8 cellular contexts compared by ENCODE assay signal in the genomic region with DNA sequence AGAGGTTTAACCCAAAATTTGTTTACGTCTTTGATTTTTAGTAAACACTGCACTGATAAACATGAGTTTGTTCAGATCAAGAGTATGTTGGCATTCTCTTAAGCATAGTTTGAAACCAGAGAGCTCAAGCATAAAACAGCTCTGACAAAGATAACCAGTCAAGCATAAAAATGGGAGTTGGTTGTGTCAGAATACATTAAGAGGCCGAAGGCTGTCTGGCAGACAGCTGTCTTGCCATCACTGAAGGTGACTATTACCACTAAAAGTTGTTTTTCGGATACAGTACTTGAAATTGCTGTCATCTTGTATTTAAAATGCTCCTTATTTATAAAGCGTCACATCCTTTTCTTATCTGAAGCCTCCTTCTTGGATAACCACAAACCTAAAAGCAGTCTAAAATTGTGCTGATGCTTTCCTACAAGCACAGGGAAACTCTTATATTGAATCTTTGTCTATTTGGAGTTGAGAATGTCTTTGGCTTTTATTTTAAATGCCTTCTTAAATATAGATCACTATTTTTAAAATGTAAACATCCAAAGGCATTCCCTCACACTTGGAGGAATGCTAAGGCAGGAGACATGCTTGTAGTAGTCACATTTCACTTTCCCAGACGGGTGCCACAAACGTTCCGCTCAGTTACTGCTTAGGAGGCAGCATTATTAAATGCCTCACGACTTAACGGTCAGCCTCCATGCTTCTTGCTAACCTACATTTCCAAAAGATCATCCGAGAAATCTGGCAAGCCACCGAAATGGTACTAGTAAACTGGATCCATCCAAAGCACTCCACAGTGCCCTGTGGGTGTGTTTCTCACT. TPM values are rescaled to one million over a fixed set of nuclear protein-coding genes. Genes with fewer than 3 reads are reported as not detected.
A peak's percentile ranks its signal among the peaks of the same experiment; 100 is the strongest.
DNase-seq lines count a peak whose midpoint lies in the region; ATAC-seq, FAIRE-seq and TF ChIP-seq lines count a peak whose summit lies in the region.

No MANE protein-coding gene starts in this region.

- H3K4me2 ChIP-seq in A549 = peak overlapping the region; percentile 95
- peak overlapping the region; percentile 86 for H3K4me2 ChIP-seq in HCT116 (ENCODE audit: low read length)

- CTCF ChIA-PET in A549 (lab: Yijun Ruan, JAX) = no interaction called here
- CTCF ChIA-PET in HCT116 (lab: Charles Lee) = no interaction called here

- TF ChIP-seq RAD21 in A549 (conservative IDR thresholded peaks at IDR 0.05 in 1 of 2, IDR thresholded peaks at IDR 0.05 in 1 of 2) = no peak
- no peak for TF ChIP-seq RAD21 in HCT116 (IDR thresholded peaks at IDR 0.05; ENCODE audit: low read depth)

- peak in 1 of 2 experiments; percentile 30; a peak in 2 of 6 replicates for ATAC-seq in A549
- no peak for ATAC-seq in HCT116
- no peak for ATAC-seq in HG03565 (IDR thresholded peaks at IDR 0.05; ENCODE audit: unreplicated experiment)

- RAD21 ChIA-PET in HCT116 (lab: Charles Lee; ENCODE audit: low non-redundant PET in 1 of 2, low total read pairs in 2 of 2, uncharacterized antibody in 2 of 2, unreplicated experiment in 2 of 2) = no interaction called here

- H2AFZ ChIP-seq in HCT116 (ENCODE audit: low read depth, low read length, poor library complexity, severe bottlenecking) = no peak overlapping the region

- H3K4me3 ChIP-seq in A549 = peak overlapping the region; percentile 56; the same call in 2 of the 3 replicates
- H3K4me3 ChIP-seq in HCT116 (replicated peaks in 1 of 2; ENCODE audit: low read depth in 1 of 2, low read length in 2 of 2) = peak overlapping the region in 1 of 2 experiments; percentile 60; a peak in 3 of 4 replicates
- peak overlapping the region; percentile 68 to 92 for H3K4me3 ChIP-seq in tibial artery

- H3K36me3 ChIP-seq in HCT116 (ENCODE audit: control insufficient read depth in 1 of 2, insufficient read depth in 2 of 2, low read length in 2 of 2) = no peaks in the 10 kb centered on the region
- no peaks in the 10 kb centered on the region for H3K36me3 ChIP-seq in tibial artery

- TF ChIP-seq CTCF in A549 (IDR thresholded peaks at IDR 0.05) = no peak
- TF ChIP-seq CTCF in HCT116 (IDR thresholded peaks at IDR 0.05 in 2 of 3, conservative IDR thresholded peaks at IDR 0.05 in 1 of 3; ENCODE audit: borderline replicate concordance in 1 of 3, insufficient read depth in 1 of 3, low read depth in 2 of 3, low read length in 2 of 3) = no peak
- no peak for TF ChIP-seq CTCF in tibial artery (IDR thresholded peaks at IDR 0.05)

- no peak for TF ChIP-seq EP300 in A549 (IDR thresholded peaks at IDR 0.05)

- H3K9me2 ChIP-seq in HCT116 (ENCODE audit: insufficient read depth) = no peaks in the 10 kb centered on the region

- DNase-seq in A549 (ENCODE audit: low read depth in 1 of 2, low spot score in 1 of 2) = no peak
- DNase-seq in HCT116 (ENCODE audit: low read depth, low spot score) = no peak
- DNase-seq in kidney glomerular epithelial cell (lab: John Stamatoyannopoulos, UW) = peak; percentile 39
- no peak for DNase-seq in tibial artery
- DNase-seq in NAMALWA (ENCODE audit: low spot score) = no peak
- DNase-seq in NCI-H1930 (lab: John Stamatoyannopoulos, UW) = no peak

- H3K9ac ChIP-seq in HCT116 (ENCODE audit: low read length) = no peak overlapping the region

- no peak overlapping the region for H3K27ac ChIP-seq in A549
- H3K27ac ChIP-seq in HCT116 (ENCODE audit: low read depth, low read length) = no peak overlapping the region
- H3K27ac ChIP-seq in angular gyrus (ENCODE audit: low read depth, low read length) = peak overlapping the region; percentile 52
- peak overlapping the region; percentile 79 to 97 for H3K27ac ChIP-seq in tibial artery

- no peak for TF ChIP-seq POLR2A in A549 (IDR thresholded peaks at IDR 0.05; ENCODE audit: low read length)
- no peak for TF ChIP-seq POLR2A in HCT116 (IDR thresholded peaks at IDR 0.05; ENCODE audit: borderline replicate concordance, extremely low read depth, insufficient read depth, insufficient read length)

- BruUV-seq in HCT116 (replicated peaks; lab: Mats Ljungman, UMichigan) = no TSS peak

- 78% methylated on average over 11 of the region's 11 CpGs for WGBS in A549 (ENCODE audit: missing lambda C conversion rate)

- H3K4me1 ChIP-seq in A549 = no peaks in the 10 kb centered on the region
- H3K4me1 ChIP-seq in HCT116 (ENCODE audit: control insufficient read depth in 1 of 2, insufficient read depth in 2 of 2, low read length in 2 of 2) = peaks cover 4 to 13% of the 10 kb centered on the region in 2 experiments; a peak in 3 of 4 replicates
- peaks cover 0 to 55% (median 18%) of the 10 kb centered on the region in 4 donors for H3K4me1 ChIP-seq in tibial artery

- intact Hi-C loops in HCT116 (cut with micrococcal nuclease) = no loop called here
- intact Hi-C loops in tibial artery (cut with DNase I; ENCODE audit: low total_unique reads) = no loop called here

- H3K9me3 ChIP-seq in A549 (no peaks in the 10 kb centered on the region), HCT116 (ENCODE audit: control insufficient read depth in 1 of 2, insufficient read depth in 1 of 2, low read depth in 1 of 2, low read length in 2 of 2) (no peaks in the 10 kb centered on the region), tibial artery (no peaks in the 10 kb centered on the region)

- no peaks in the 10 kb centered on the region for H4K20me1 ChIP-seq in HCT116 (ENCODE audit: insufficient read depth)

- H3K27me3 ChIP-seq in HCT116 (ENCODE audit: insufficient read depth, low read length) = no peaks in the 10 kb centered on the region
- H3K27me3 ChIP-seq in tibial artery = no peaks in the 10 kb centered on the region

- no peak for FAIRE-seq in A549 (lab: Jason Lieb, UNC)

- H3K79me2 ChIP-seq in HCT116 (ENCODE audit: insufficient read depth, low read length) = no peaks in the 10 kb centered on the region

- POLR2A ChIA-PET in A549 (lab: Yijun Ruan, JAX) (no interaction called here), HCT116 (lab: Charles Lee) (no interaction called here)

TF ChIP-seq in A549, 52 proteins besides CTCF, POLR2A, EP300 and RAD21:
- TF ChIP-seq GATA3 (IDR thresholded peaks at IDR 0.05; ENCODE audit: borderline replicate concordance) = no peak
- TF ChIP-seq ZSCAN20 (CRISPR knock-in tag; IDR thresholded peaks at IDR 0.05) = no peak
- TF ChIP-seq PBX3 (IDR thresholded peaks at IDR 0.05) = no peak
- TF ChIP-seq CBX2 (IDR thresholded peaks at IDR 0.05; ENCODE audit: borderline replicate concordance, low read depth) = no peak
- TF ChIP-seq KDM1A (IDR thresholded peaks at IDR 0.05; ENCODE audit: low read depth) = no peak
- no peak for TF ChIP-seq JUN (IDR thresholded peaks at IDR 0.05)
- no peak for TF ChIP-seq EHF (CRISPR knock-in tag; IDR thresholded peaks at IDR 0.05)
- no peak for TF ChIP-seq ZNF302 (CRISPR knock-in tag; IDR thresholded peaks at IDR 0.05)
- no peak for TF ChIP-seq HOXB13 (CRISPR knock-in tag; IDR thresholded peaks at IDR 0.05; ENCODE audit: low read depth)
- no peak for TF ChIP-seq NFE2L2 (conservative IDR thresholded peaks at IDR 0.05; ENCODE audit: low read length)

TF ChIP-seq in HCT116, 20 proteins besides CTCF, POLR2A, EP300 and RAD21:
- TF ChIP-seq EZH2 (IDR thresholded peaks at IDR 0.05) = no peak

RNA-seq across cellular contexts. Expression of gene SMAD9, which starts 1.6 kb away (rescaled TPM):
- polyA plus RNA-seq in A549 (2011; rRNA removed) = 0.06 and 0.11 TPM in 2 replicates
- polyA plus RNA-seq in A549 (2012; cell fraction: cytosol; rRNA removed) = 0.08 and 0.09 TPM in 2 replicates
- polyA plus RNA-seq in A549 (2012; cell fraction: nucleus; rRNA removed) = 0.07 and 0.09 TPM in 2 replicates
- 0.04 to 0.05 TPM (median 0.04 TPM) in 3 replicates for polyA plus RNA-seq in A549 (2017; fragmentation: RNase III; extraction: RNeasy Plus Mini Kit Qiagen cat#74134 plus additional on column Dnase treatment)
- 0.05 and 0.08 TPM in 2 replicates for polyA minus RNA-seq in A549 (2011; rRNA and poly(A)+ RNA removed)
- 4.3 TPM for total RNA-seq in HCT116 (2021; ENCODE audit: unreplicated experiment)
- polyA plus RNA-seq in HCT116 (2012) = 1.0 and 1.4 TPM in 2 replicates

Comparison
In these comparisons a context has a peak if more than half of its experiments do, and no peak if none do; other contexts are left out.
1. H3K27ac ChIP-seq: peak in angular gyrus (single experiment) and tibial artery (2 of 2); none in A549 (0 of 2) and HCT116 (single experiment).